ENCODE assay signal across 12 cellular contexts in genomic region chr13:98309569-98310335, GRCh38.
"Had no signal": no experiment of that assay in that cellular context is flagged by ENCODE, and none has a peak within 500 bp of the region (broad histone marks: within the 10 kb centered on the region; RNA-seq: fewer than 3 reads in every experiment).

No MANE protein-coding gene starts in this region.

- H3K9me3 Mint-ChIP-seq: activated naive CD4-positive, alpha-beta T cell treated with anti-CD3 and anti-CD28 coated beads, Interleukin-2, amount 50 U/mL, for 24 hours; natural killer cell treated with Interleukin-12 subunit alpha and Interleukin-12 subunit beta and Interleukin-15 and Interleukin-18, amount 100 ng/mL, for 72 hours; stimulated activated naive CD8-positive, alpha-beta T cell treated with anti-CD3 and anti-CD28 coated beads, Interleukin-15, Interleukin-2, amounts not matched to agents 100 ng/mL and 50 ng/mL, for 24 hours; T-helper 1 cell treated with Interleukin-12 subunit alpha and Interleukin-12 subunit beta and Interleukin-4 antibody, amounts not matched to agents 30 μg/mL and 1 μg/mL, for 36 hours had no signal

- H3K4me1 ChIP-seq: foreskin keratinocyte had no signal

- H3K4me3 ChIP-seq: testis had no signal

- ATAC-seq: foreskin keratinocyte; natural killer cell treated with Interleukin-12 subunit alpha and Interleukin-12 subunit beta and Interleukin-15 and Interleukin-18, amount 100 ng/mL, for 72 hours had no signal

- H3K4me1 Mint-ChIP-seq: activated naive CD4-positive, alpha-beta T cell treated with anti-CD3 and anti-CD28 coated beads, Interleukin-2, amount 50 U/mL, for 24 hours had no signal

- H3K4me3 Mint-ChIP-seq: activated naive CD4-positive, alpha-beta T cell treated with anti-CD3 and anti-CD28 coated beads, Interleukin-2, amount 50 U/mL, for 24 hours; natural killer cell treated with Interleukin-12 subunit alpha and Interleukin-12 subunit beta and Interleukin-15 and Interleukin-18, amount 100 ng/mL, for 72 hours; stimulated activated naive CD8-positive, alpha-beta T cell treated with anti-CD3 and anti-CD28 coated beads, Interleukin-15, Interleukin-2, amounts not matched to agents 100 ng/mL and 50 ng/mL, for 24 hours; T-helper 1 cell treated with Interleukin-12 subunit alpha and Interleukin-12 subunit beta and Interleukin-4 antibody, amounts not matched to agents 30 μg/mL and 1 μg/mL, for 36 hours had no signal

- H3K27ac Mint-ChIP-seq: activated naive CD4-positive, alpha-beta T cell treated with anti-CD3 and anti-CD28 coated beads, Interleukin-2, amount 50 U/mL, for 24 hours; natural killer cell treated with Interleukin-12 subunit alpha and Interleukin-12 subunit beta and Interleukin-15 and Interleukin-18, amount 100 ng/mL, for 72 hours; stimulated activated naive CD8-positive, alpha-beta T cell treated with anti-CD3 and anti-CD28 coated beads, Interleukin-15, Interleukin-2, amounts not matched to agents 100 ng/mL and 50 ng/mL, for 24 hours; T-helper 1 cell treated with Interleukin-12 subunit alpha and Interleukin-12 subunit beta and Interleukin-4 antibody, amounts not matched to agents 30 μg/mL and 1 μg/mL, for 36 hours had no signal

- H3K9me3 ChIP-seq: testis had no signal

- DNase-seq: amygdala; effector CD4-positive, alpha-beta T cell; foreskin keratinocyte; head of caudate nucleus; left colon; stimulated activated CD4-positive, alpha-beta T cell treated with anti-CD3 and anti-CD28 coated beads, Interleukin-2, amount 100 ng/mL, for 48 hours; stimulated activated CD8-positive, alpha-beta memory T cell treated with anti-CD3 and anti-CD28 coated beads, Interleukin-4, amount 100 ng/mL, for 48 hours; testis had no signal

- H3K27me3 Mint-ChIP-seq: activated naive CD4-positive, alpha-beta T cell treated with anti-CD3 and anti-CD28 coated beads, Interleukin-2, amount 50 U/mL, for 24 hours had no signal

- H3K27me3 ChIP-seq: foreskin keratinocyte, testis had no signal

- H3K27ac ChIP-seq: foreskin keratinocyte, testis had no signal

- H3K36me3 Mint-ChIP-seq: activated naive CD4-positive, alpha-beta T cell treated with anti-CD3 and anti-CD28 coated beads, Interleukin-2, amount 50 U/mL, for 24 hours; natural killer cell treated with Interleukin-12 subunit alpha and Interleukin-12 subunit beta and Interleukin-15 and Interleukin-18, amount 100 ng/mL, for 72 hours had no signal
